Comparison of ENCODE assay signal across 12 cellular contexts in genomic region chrX:72526534-72527508, GRCh38. TPM values are rescaled to one million over a fixed set of nuclear protein-coding genes. Genes with fewer than 3 reads are reported as not detected.
A peak's percentile ranks its signal among the peaks of the same experiment; 100 is the strongest.
DNase-seq lines count a peak whose midpoint lies in the region; ATAC-seq and TF ChIP-seq lines count a peak whose summit lies in the region.
"Had no signal": no experiment of that assay in that cellular context is flagged by ENCODE, and none has a peak within 500 bp of the region (broad histone marks: within the 10 kb centered on the region; RNA-seq: fewer than 3 reads in every experiment).

No MANE protein-coding gene starts in this region.

- POLR2A ChIA-PET in activated CD4-positive, alpha-beta T cell treated with anti-CD3 and anti-CD28 coated beads, Interleukin-2, amount 10 ng/mL, durations not matched to agents 7 days and 5 days (lab: Charles Lee), result no interaction called here
- POLR2A ChIA-PET in RWPE1 (lab: Yijun Ruan, JAX; ENCODE audit: low non-redundant PET), result no interaction called here

- H3K27me3 Mint-ChIP-seq in activated CD4-positive, alpha-beta T cell treated with anti-CD3 and anti-CD28 coated beads, Interleukin-2, amount 10 ng/mL, durations not matched to agents 7 days and 5 days, result no peaks in the 10 kb centered on the region
- H3K27me3 Mint-ChIP-seq: brain had no signal

- H3K27ac Mint-ChIP-seq in activated CD4-positive, alpha-beta T cell treated with anti-CD3 and anti-CD28 coated beads, Interleukin-2, amount 10 ng/mL, durations not matched to agents 7 days and 5 days, result peak overlapping the region; percentile 41
- peak overlapping the region; percentile 1 for H3K27ac Mint-ChIP-seq in stimulated activated effector memory CD8-positive, alpha-beta T cell treated with anti-CD3 and anti-CD28 coated beads, Interleukin-12 subunit alpha, Interleukin-12 subunit beta, amount 100 ng/mL, for 72 hours

- H3K9me3 Mint-ChIP-seq in activated CD4-positive, alpha-beta T cell treated with anti-CD3 and anti-CD28 coated beads, Interleukin-2, amount 10 ng/mL, durations not matched to agents 7 days and 5 days, result peaks cover 7% of the 10 kb centered on the region
- H3K9me3 Mint-ChIP-seq in stimulated activated effector memory CD8-positive, alpha-beta T cell treated with anti-CD3 and anti-CD28 coated beads, Interleukin-12 subunit alpha, Interleukin-12 subunit beta, amount 100 ng/mL, for 72 hours, result no peaks in the 10 kb centered on the region

- CTCF ChIA-PET in activated CD4-positive, alpha-beta T cell treated with anti-CD3 and anti-CD28 coated beads, Interleukin-2, amount 10 ng/mL, durations not matched to agents 7 days and 5 days (lab: Charles Lee), result interaction anchor here (1.0 kb wide), 1 partner anchor 13 kb away, joined by 5 read pairs; no protein-coding TSS in a partner anchor
- CTCF ChIA-PET in RWPE1 (lab: Yijun Ruan, JAX), result no interaction called here

- no peaks in the 10 kb centered on the region for H3K36me3 ChIP-seq in brain microvascular endothelial cell (replicated peaks)

- no peaks in the 10 kb centered on the region for H3K27me3 ChIP-seq in brain microvascular endothelial cell (replicated peaks)

- H3K4me3 Mint-ChIP-seq in activated CD4-positive, alpha-beta T cell treated with anti-CD3 and anti-CD28 coated beads, Interleukin-2, amount 10 ng/mL, durations not matched to agents 7 days and 5 days, result no peak overlapping the region
- no peak overlapping the region for H3K4me3 Mint-ChIP-seq in stimulated activated effector memory CD8-positive, alpha-beta T cell treated with anti-CD3 and anti-CD28 coated beads, Interleukin-12 subunit alpha, Interleukin-12 subunit beta, amount 100 ng/mL, for 72 hours
- H3K4me3 Mint-ChIP-seq: brain had no signal

- no peak for ATAC-seq in stimulated activated effector memory CD8-positive, alpha-beta T cell treated with anti-CD3 and anti-CD28 coated beads, Interleukin-12 subunit alpha, Interleukin-12 subunit beta, amount 100 ng/mL, for 72 hours

- H3K27ac ChIP-seq in brain microvascular endothelial cell (no peak overlapping the region), RWPE1 (no peak overlapping the region)
- H3K27ac ChIP-seq: SK-N-MC had no signal

- in situ Hi-C loops in brain microvascular endothelial cell (cut with HindIII; ENCODE audit: low pct_ligation_motif_present, low sequenced_read_pairs), result no loop called here

- DNase-seq in activated CD4-positive, alpha-beta T cell treated with anti-CD3 and anti-CD28 coated beads, Interleukin-2, amount 10 ng/mL, durations not matched to agents 7 days and 5 days, result no peak
- no peak for DNase-seq in activated CD4-positive, alpha-beta T cell treated with anti-CD3 and anti-CD28 coated beads for 48 hours
- peak; percentile 85 for DNase-seq in MV-4-11 (lab: John Stamatoyannopoulos, UW)
- DNase-seq in brain microvascular endothelial cell, result peak; percentile 12
- DNase-seq in stimulated activated effector memory CD8-positive, alpha-beta T cell treated with anti-CD3 and anti-CD28 coated beads, Interleukin-12 subunit alpha, Interleukin-12 subunit beta, amount 100 ng/mL, for 72 hours (ENCODE audit: low spot score in 2 of 2), result no peak
- no peak for DNase-seq in RWPE1 (ENCODE audit: low spot score)
- no peak for DNase-seq in NCI-H1105 treated with DMSO at 0.1 percent for 48 hours (lab: John Stamatoyannopoulos, UW)
- no peak for DNase-seq in NCI-H2227 treated with DMSO at 0.1 percent for 48 hours (lab: John Stamatoyannopoulos, UW)
- DNase-seq: 8988T had no signal

- H3K4me3 ChIP-seq in brain microvascular endothelial cell (ENCODE audit: low read depth, low read length), result no peak overlapping the region
- H3K4me3 ChIP-seq: lung, SK-N-MC had no signal

- H3K4me1 Mint-ChIP-seq in activated CD4-positive, alpha-beta T cell treated with anti-CD3 and anti-CD28 coated beads, Interleukin-2, amount 10 ng/mL, durations not matched to agents 7 days and 5 days, result peaks cover 16% of the 10 kb centered on the region
- peaks cover 16% of the 10 kb centered on the region for H3K4me1 Mint-ChIP-seq in stimulated activated effector memory CD8-positive, alpha-beta T cell treated with anti-CD3 and anti-CD28 coated beads, Interleukin-12 subunit alpha, Interleukin-12 subunit beta, amount 100 ng/mL, for 72 hours
- H3K4me1 Mint-ChIP-seq: brain had no signal

- TF ChIP-seq CTCF in brain microvascular endothelial cell (IDR thresholded peaks at IDR 0.05; ENCODE audit: low read depth, low read length, missing control alignments) (no peak), RWPE1 (conservative IDR thresholded peaks at IDR 0.05; ENCODE audit: low read depth) (no peak)

- peaks cover 15% of the 10 kb centered on the region for H3K36me3 Mint-ChIP-seq in activated CD4-positive, alpha-beta T cell treated with anti-CD3 and anti-CD28 coated beads, Interleukin-2, amount 10 ng/mL, durations not matched to agents 7 days and 5 days (ENCODE audit: low read depth)
- H3K36me3 Mint-ChIP-seq in stimulated activated effector memory CD8-positive, alpha-beta T cell treated with anti-CD3 and anti-CD28 coated beads, Interleukin-12 subunit alpha, Interleukin-12 subunit beta, amount 100 ng/mL, for 72 hours, result no peaks in the 10 kb centered on the region

RNA-seq across cellular contexts. Expression of gene HDAC8, which starts 45.8 kb away (rescaled TPM):
- 10 to 100 TPM; 22.2 to 24.6 TPM for total RNA-seq in activated CD4-positive, alpha-beta T cell treated with anti-CD3 and anti-CD28 coated beads, Interleukin-2, amount 10 ng/mL, durations not matched to agents 7 days and 5 days

Comparison
In these comparisons a context has a peak if more than half of its experiments do, and no peak if none do; other contexts are left out.
1. DNase-seq: peak in MV-4-11 (single experiment) and brain microvascular endothelial cell (single experiment); none in activated CD4-positive, alpha-beta T cell treated with anti-CD3 and anti-CD28 coated beads, Interleukin-2, amount 10 ng/mL, durations not matched to agents 7 days and 5 days (single experiment), activated CD4-positive, alpha-beta T cell treated with anti-CD3 and anti-CD28 coated beads for 48 hours (single experiment), stimulated activated effector memory CD8-positive, alpha-beta T cell treated with anti-CD3 and anti-CD28 coated beads, Interleukin-12 subunit alpha, Interleukin-12 subunit beta, amount 100 ng/mL, for 72 hours (0 of 2), RWPE1 (single experiment), NCI-H1105 treated with DMSO at 0.1 percent for 48 hours (single experiment) and NCI-H2227 treated with DMSO at 0.1 percent for 48 hours (single experiment).